ENCODE assay signal across 8 cellular contexts in the genomic region with DNA sequence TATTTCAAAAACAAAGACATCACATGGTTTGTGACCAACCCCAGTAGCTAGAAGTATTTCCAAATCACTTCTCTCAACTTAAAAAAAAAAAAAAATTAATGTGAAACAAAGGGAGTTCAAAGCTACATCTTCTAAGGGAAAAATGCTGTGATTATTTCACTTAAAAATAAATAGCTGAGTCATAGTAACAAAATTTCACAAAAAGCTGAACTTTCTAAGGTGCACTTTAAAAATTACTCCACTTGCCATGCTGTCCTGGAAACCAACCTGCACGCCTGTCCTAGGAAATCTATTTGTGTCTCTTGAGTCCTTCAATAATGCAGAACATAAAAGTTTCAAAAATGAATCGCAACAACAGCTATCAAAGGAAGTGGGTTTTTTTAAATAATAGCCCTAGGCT. TPM values are rescaled to one million over a fixed set of nuclear protein-coding genes. Genes with fewer than 3 reads are reported as not detected.
DNase-seq lines count a peak whose midpoint lies in the region; ATAC-seq, FAIRE-seq and TF ChIP-seq lines count a peak whose summit lies in the region.

No MANE protein-coding gene starts in this region.

- TF ChIP-seq POLR2A in K562 (conservative IDR thresholded peaks at IDR 0.05): no peak
- no peak for TF ChIP-seq POLR2A in H54 (IDR thresholded peaks at IDR 0.05; ENCODE audit: low read depth, low read length)

- no peaks in the 10 kb centered on the region for H3K9me1 ChIP-seq in K562 (ENCODE audit: control insufficient read depth, insufficient read depth, low read length)

- no peak overlapping the region for H3K18ac ChIP-seq in mesenchymal stem cell (ENCODE audit: low read depth in 1 of 2, low read length in 2 of 2)

- TSS peak; percentile 63 for BruUV-seq in K562 (replicated peaks; lab: Mats Ljungman, UMichigan)

- H3K27me3 ChIP-seq in cardiac muscle cell (no peaks in the 10 kb centered on the region), K562 (ENCODE audit: control insufficient read depth in 2 of 2, insufficient read depth in 2 of 2, low read length in 2 of 2) (no peaks in the 10 kb centered on the region), mesenchymal stem cell (ENCODE audit: control insufficient read depth in 1 of 2, insufficient read depth in 1 of 2, low read length in 2 of 2) (no peaks in the 10 kb centered on the region)

- WGBS in K562 (ENCODE audit: insufficient coverage, low coverage, missing lambda C conversion rate): 9% methylated on average over 2 of the region's 2 CpGs
- WGBS in mesenchymal stem cell: 51% methylated on average over 2 of the region's 2 CpGs
- 50% methylated on average over 2 of the region's 2 CpGs for WGBS in urinary bladder

- no peak overlapping the region for H4K8ac ChIP-seq in mesenchymal stem cell (ENCODE audit: low read length)

- peak overlapping the region in 1 of 2 experiments; percentile 83; a peak in 2 of 4 replicates for H3K9ac ChIP-seq in K562 (ENCODE audit: insufficient read depth in 1 of 2, low read depth in 2 of 2, low read length in 2 of 2)
- H3K9ac ChIP-seq in mesenchymal stem cell (ENCODE audit: low read length): peak overlapping the region; percentile 93

- no peak overlapping the region for H2BK120ac ChIP-seq in mesenchymal stem cell (ENCODE audit: low read depth, low read length)

- no peak for TF ChIP-seq RAD21 in K562 (CRISPR knock-in tag; conservative IDR thresholded peaks at IDR 0.05 in 1 of 2, IDR thresholded peaks at IDR 0.05 in 1 of 2)

- intact Hi-C loops in left cardiac atrium (cut with DNase I): no loop called here
- intact Hi-C loops in K562 (cut with micrococcal nuclease): loop anchor here (10.0 kb wide), 1 partner anchor 84 kb away; no protein-coding TSS in a partner anchor
- intact Hi-C loops in left colon (cut with DNase I, micrococcal nuclease): no loop called here

- ATAC-seq in left cardiac atrium (no peak), K562 (no peak), left colon (no peak)

- H3K4me1 ChIP-seq in cardiac muscle cell (ENCODE audit: low read depth) (peaks cover 12% of the 10 kb centered on the region), K562 (replicated peaks in 1 of 2; ENCODE audit: control insufficient read depth in 2 of 2, insufficient read depth in 2 of 2, low read length in 2 of 2) (peaks cover 16 to 21% of the 10 kb centered on the region in 2 experiments), mesenchymal stem cell (ENCODE audit: control insufficient read depth, insufficient read depth, low read depth, low read length) (peaks cover 2% of the 10 kb centered on the region), urinary bladder (ENCODE audit: insufficient read depth) (no peaks in the 10 kb centered on the region)

- peak overlapping the region; percentile 90 for H3K4me2 ChIP-seq in K562 (ENCODE audit: insufficient read depth, low read length)
- H3K4me2 ChIP-seq in mesenchymal stem cell (ENCODE audit: low read length, poor library complexity, severe bottlenecking): peak overlapping the region; percentile 85

- no peaks in the 10 kb centered on the region; the same call in 1 of the 2 replicates for H4K20me1 ChIP-seq in K562 (replicated peaks; ENCODE audit: control insufficient read depth, insufficient read depth, low read length)

- H3K27ac ChIP-seq in cardiac muscle cell: peak overlapping the region; percentile 83
- H3K27ac ChIP-seq in K562 (ENCODE audit: extremely low read depth, low read depth, low read length): peak overlapping the region; percentile 89; the same call in 2 of the 3 replicates
- no peak overlapping the region for H3K27ac ChIP-seq in mesenchymal stem cell (ENCODE audit: low read length, poor library complexity, severe bottlenecking)
- peak overlapping the region; percentile 6 for H3K27ac ChIP-seq in urinary bladder (ENCODE audit: low read depth)

- no peak overlapping the region for H4K91ac ChIP-seq in mesenchymal stem cell (ENCODE audit: low read length)

- no peak overlapping the region for H2AK5ac ChIP-seq in mesenchymal stem cell (ENCODE audit: low read length, severe bottlenecking)

- H3K4ac ChIP-seq in mesenchymal stem cell (ENCODE audit: low read depth in 1 of 2, low read length in 2 of 2): no peak overlapping the region

- DNase-seq in cardiac muscle cell (ENCODE audit: low read depth in 1 of 2, low spot score in 1 of 2): peak in 1 of 2 donors; percentile 17
- no peak for DNase-seq in left cardiac atrium
- DNase-seq in K562 (ENCODE audit: extremely low read depth in 1 of 4, low spot score in 3 of 4): no peak
- no peak for DNase-seq in mesenchymal stem cell
- DNase-seq in NK-92 treated with Interleukin-12 subunit alpha and Interleukin-12 subunit beta, amount 100 ng/mL, for 24 hours (lab: John Stamatoyannopoulos, UW): no peak
- no peak for DNase-seq in left colon
- DNase-seq in H54 (ENCODE audit: insufficient read length, low spot score): no peak

- no peak for TF ChIP-seq EP300 in K562 (IDR thresholded peaks at IDR 0.05; ENCODE audit: low read length)

- H3K4me3 ChIP-seq in cardiac muscle cell: peak overlapping the region; percentile 52
- H3K4me3 ChIP-seq in K562: peak overlapping the region; percentile 87
- peak overlapping the region in 1 of 2 experiments; percentile 86 for H3K4me3 ChIP-seq in mesenchymal stem cell (ENCODE audit: insufficient read depth in 1 of 2, low read depth in 1 of 2, low read length in 2 of 2)
- peak overlapping the region; percentile 93 for H3K4me3 ChIP-seq in urinary bladder (ENCODE audit: low read depth, low read length)

- no peak overlapping the region for H3K23ac ChIP-seq in mesenchymal stem cell (ENCODE audit: low read length in 2 of 2)

- H3K9me3 ChIP-seq in cardiac muscle cell (ENCODE audit: low read depth): no peaks in the 10 kb centered on the region
- no peaks in the 10 kb centered on the region for H3K9me3 ChIP-seq in K562 (replicated peaks; ENCODE audit: control insufficient read depth, insufficient read depth, low read depth, low read length)
- no peaks in the 10 kb centered on the region for H3K9me3 ChIP-seq in mesenchymal stem cell (ENCODE audit: control insufficient read depth, low read length)

- H2BK15ac ChIP-seq in mesenchymal stem cell (ENCODE audit: low read depth, poor library complexity, severe bottlenecking): no peak overlapping the region

- CTCF ChIA-PET in K562 (lab: Yijun Ruan, JAX; ENCODE audit: low intra/inter-chr PET ratio): no interaction called here

- H2BK12ac ChIP-seq in mesenchymal stem cell (ENCODE audit: low read length in 2 of 2): no peak overlapping the region

- peaks cover 2% of the 10 kb centered on the region for H3K79me1 ChIP-seq in mesenchymal stem cell (replicated peaks; ENCODE audit: low read length, poor library complexity, severe bottlenecking)

- no peak overlapping the region for H3K14ac ChIP-seq in mesenchymal stem cell (ENCODE audit: low read length in 2 of 2)

- H3K36me3 ChIP-seq in cardiac muscle cell (no peaks in the 10 kb centered on the region), K562 (ENCODE audit: control insufficient read depth, insufficient read depth, low read length) (peaks cover 4% of the 10 kb centered on the region; the same call in 1 of the 3 replicates), mesenchymal stem cell (ENCODE audit: control insufficient read depth in 1 of 2, insufficient read depth in 2 of 2, low read depth in 1 of 2, low read length in 2 of 2) (no peaks in the 10 kb centered on the region), urinary bladder (ENCODE audit: insufficient read depth) (no peaks in the 10 kb centered on the region)

- FAIRE-seq in K562 (lab: Jason Lieb, UNC) (no peak), H54 (lab: Jason Lieb, UNC) (no peak)

- peaks cover 65% of the 10 kb centered on the region for H3K79me2 ChIP-seq in K562 (ENCODE audit: control insufficient read depth, insufficient read depth, low read length)

- TF ChIP-seq CTCF in cardiac muscle cell (IDR thresholded peaks at IDR 0.05; ENCODE audit: low read depth, low read length) (no peak), K562 (IDR thresholded peaks at IDR 0.05 in 2 of 3, conservative IDR thresholded peaks at IDR 0.05 in 1 of 3; ENCODE audit: insufficient read depth in 2 of 3, low read depth in 1 of 3, low read length in 3 of 3) (no peak)

- H2BK5ac ChIP-seq in mesenchymal stem cell (ENCODE audit: low read depth, low read length, poor library complexity, severe bottlenecking): no peak overlapping the region

- H2AFZ ChIP-seq in K562 (ENCODE audit: low read depth, low read length) (no peak overlapping the region), mesenchymal stem cell (ENCODE audit: low read depth, low read length) (no peak overlapping the region)

- in situ Hi-C loops in K562 (cut with MboI): no loop called here

- POLR2A ChIA-PET in K562 (lab: Yijun Ruan, JAX): interaction anchor here (0.7 to 2.1 kb wide), 4 partner anchors 9 to 166 kb away, joined by 3 to 7 read pairs (median 4); no protein-coding TSS in a partner anchor

TF ChIP-seq in K562, 482 proteins besides CTCF, POLR2A, EP300 and RAD21 (continues in another document):
- TF ChIP-seq MAFK (IDR thresholded peaks at IDR 0.05; ENCODE audit: low read length) (peak; percentile 75; the same call in 1 of the 2 replicates), SIN3A (IDR thresholded peaks at IDR 0.05; ENCODE audit: borderline replicate concordance in 2 of 2, control insufficient read depth in 1 of 2, low read depth in 2 of 2, low read length in 2 of 2) (0 out of 4 replicates have a peak, but pooled peaks of 1 of the 2 experiments have one; percentile 18)

RNA-seq across cellular contexts. Expression of a gene that starts 1.8 kb away (rescaled TPM):
- total RNA-seq in cardiac muscle cell (26.5 and 44.4 TPM in 2 replicates), left cardiac atrium (10 to 100 TPM; 24.3 to 25.3 TPM), K562 (2014; rRNA removed) (29.4 and 36.9 TPM in 2 replicates), K562 (2014; rRNA removed; fragmentation: Illumina TruSeq; extraction: Trizol) (52.7 and 62.3 TPM in 2 replicates), K562 (2015; rRNA removed; fragmentation: Illumina TruSeq; extraction: Trizol) (44.8 and 50.7 TPM in 2 replicates), K562 (2021) (40.1 and 40.6 TPM in 2 replicates), urinary bladder (151 TPM), left colon (10 to 100 TPM; 63.5 to 67.9 TPM)
- polyA plus RNA-seq in cardiac muscle cell (36.2 and 44.3 TPM in 2 replicates), K562 (2011; rRNA removed) (25.0 and 34.4 TPM in 2 replicates), K562 (2014; fragmentation: Illumina TruSeq; extraction: Trizol) (24.3 and 27.5 TPM in 2 replicates), K562 (2014; fragmentation: Nextera tagmentation; extraction: Ambion mirVana) (10 to 100 TPM; 10.6 to 12.3 TPM), K562 (2014; rRNA removed) (16.8 and 18.1 TPM in 2 replicates), urinary bladder (15.7 TPM)
- total RNA-seq in K562 (2011; cell fraction: chromatin; rRNA removed; ENCODE audit: low replicate concordance): 62.8 and 189 TPM in 2 replicates
- 38.7 and 57.9 TPM in 2 replicates for total RNA-seq in K562 (2011; cell fraction: nucleolus; rRNA removed)
- total RNA-seq in K562 (2011; cell fraction: nucleoplasm; rRNA removed): 77.0 and 137 TPM in 2 replicates
- polyA plus RNA-seq in K562 (2011; cell fraction: cytosol; rRNA removed): 6.8 and 12.6 TPM in 2 replicates
- 16.4 and 18.5 TPM in 2 replicates for polyA plus RNA-seq in K562 (2011; cell fraction: nucleus; rRNA removed)
- polyA plus RNA-seq in K562 (2012): 16.3 and 25.4 TPM in 2 replicates
- polyA minus RNA-seq in K562 (2011; rRNA and poly(A)+ RNA removed): 124 and 128 TPM in 2 replicates
- 34.7 and 48.2 TPM in 2 replicates for polyA minus RNA-seq in K562 (2011; cell fraction: cytosol; rRNA and poly(A)+ RNA removed)
- 53.2 and 81.9 TPM in 2 replicates for polyA minus RNA-seq in K562 (2011; cell fraction: nucleus; rRNA and poly(A)+ RNA removed)
- 28.1 TPM for polyA plus RNA-seq in mesenchymal stem cell (2013, experiment 1 of 2)
- polyA plus RNA-seq in mesenchymal stem cell (2013, experiment 2 of 2): 29.2 TPM
